ENCODE assay signal across 22 cellular contexts in the genomic region with DNA sequence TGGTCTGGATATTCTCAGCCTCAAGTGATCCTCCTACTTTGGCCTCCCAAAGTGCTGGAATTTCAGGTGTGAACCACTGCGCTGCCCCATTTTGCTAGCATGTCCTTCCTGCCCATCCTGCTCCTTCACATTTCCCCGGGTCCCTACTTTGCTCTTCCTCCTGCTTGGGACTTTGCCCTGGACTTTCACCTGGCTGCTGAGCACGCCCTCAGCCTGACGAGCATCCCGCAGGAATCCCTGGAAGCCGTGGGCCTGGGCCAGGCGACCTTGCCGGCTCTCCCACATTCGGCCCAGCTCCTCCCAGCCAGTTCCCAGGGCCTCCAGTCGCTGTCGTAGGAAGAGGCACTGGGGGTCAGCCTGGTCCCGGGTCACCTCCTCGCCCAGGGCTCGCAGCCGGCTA. TPM values are rescaled to one million over a fixed set of nuclear protein-coding genes. Genes with fewer than 3 reads are reported as not detected.
A peak's percentile ranks its signal among the peaks of the same experiment; 100 is the strongest.
DNase-seq lines count a peak whose midpoint lies in the region; ATAC-seq, FAIRE-seq and TF ChIP-seq lines count a peak whose summit lies in the region.
"Had no signal": no experiment of that assay in that cellular context is flagged by ENCODE, and none has a peak within 500 bp of the region (broad histone marks: within the 10 kb centered on the region; RNA-seq: fewer than 3 reads in every experiment).

No MANE protein-coding gene starts in this region.

- H3K9me1 ChIP-seq in K562 (ENCODE audit: control insufficient read depth, insufficient read depth, low read length), result no peaks in the 10 kb centered on the region

- H3K27ac Mint-ChIP-seq in nephron progenitor cell (peak overlapping the region; percentile 74), T-cell (no peak overlapping the region)
- H3K27ac Mint-ChIP-seq: CD4-positive, CD25-positive, alpha-beta regulatory T cell; GM23338; IgD-negative memory B cell had no signal

- WGBS in K562 (ENCODE audit: insufficient coverage, low coverage, missing lambda C conversion rate), result 89% methylated on average over 15 of the region's 15 CpGs
- 64% methylated on average over 15 of the region's 15 CpGs for WGBS in liver

- TF ChIP-seq RAD21 in K562 (CRISPR knock-in tag; conservative IDR thresholded peaks at IDR 0.05 in 1 of 2, IDR thresholded peaks at IDR 0.05 in 1 of 2) (no peak), liver (IDR thresholded peaks at IDR 0.05) (no peak)

- H3K36me3 Mint-ChIP-seq in nephron progenitor cell (ENCODE audit: low read depth), result peaks cover 64% of the 10 kb centered on the region
- H3K36me3 Mint-ChIP-seq in T-cell, result no peaks in the 10 kb centered on the region
- H3K36me3 Mint-ChIP-seq: CD4-positive, CD25-positive, alpha-beta regulatory T cell had no signal

- no peak overlapping the region for H2AFZ ChIP-seq in K562 (ENCODE audit: low read depth, low read length)
- H2AFZ ChIP-seq: GM23338 had no signal

- FAIRE-seq in K562 (lab: Jason Lieb, UNC), result no peak
- FAIRE-seq: A204.1, D721Med, G401.6, GM12891, GM18507, H54, HTR-8/SVneo had no signal

- POLR2A ChIA-PET in K562 (lab: Yijun Ruan, JAX), result interaction anchor here (0.6 to 1.6 kb wide), 2 partner anchors 26 to 48 kb away, joined by 3 to 4 read pairs; no protein-coding TSS in a partner anchor
- POLR2A ChIA-PET in RWPE1 (lab: Yijun Ruan, JAX; ENCODE audit: low non-redundant PET), result no interaction called here
- POLR2A ChIA-PET in T-cell (lab: Charles Lee), result no interaction called here

- no peak for TF ChIP-seq POLR2A in K562 (conservative IDR thresholded peaks at IDR 0.05)

- TF ChIP-seq CTCF in K562 (IDR thresholded peaks at IDR 0.05 in 2 of 3, conservative IDR thresholded peaks at IDR 0.05 in 1 of 3; ENCODE audit: insufficient read depth in 2 of 3, low read depth in 1 of 3, low read length in 3 of 3) (no peak), liver (IDR thresholded peaks at IDR 0.05; ENCODE audit: low read depth, low read length, missing input control) (no peak), nephron progenitor cell (IDR thresholded peaks at IDR 0.05) (no peak), RWPE1 (conservative IDR thresholded peaks at IDR 0.05; ENCODE audit: low read depth) (no peak)

- H3K4me1 ChIP-seq in K562 (replicated peaks in 1 of 2; ENCODE audit: control insufficient read depth in 2 of 2, insufficient read depth in 2 of 2, low read length in 2 of 2) (peaks cover 20 to 41% of the 10 kb centered on the region in 2 experiments), liver (ENCODE audit: control insufficient read depth in 4 of 4, insufficient read depth in 4 of 4, low read length in 3 of 4) (peaks cover 0 to 22% (median 15%) of the 10 kb centered on the region in 4 donors)

- no peak for ATAC-seq in K562
- no peak for ATAC-seq in T-cell (replicated peaks in 1 of 4)
- no peak for ATAC-seq in GM19467 (IDR thresholded peaks at IDR 0.05; ENCODE audit: unreplicated experiment)
- ATAC-seq: GM23338 had no signal

- no peak for TF ChIP-seq EP300 in K562 (IDR thresholded peaks at IDR 0.05; ENCODE audit: low read length)

- in situ Hi-C loops in K562 (cut with MboI), result no loop called here

- peak overlapping the region; percentile 71; the same call in 2 of the 3 replicates for H3K27ac ChIP-seq in K562 (ENCODE audit: extremely low read depth, low read depth, low read length)
- H3K27ac ChIP-seq in liver (ENCODE audit: low read depth in 1 of 2, low read length in 2 of 2), result no peak overlapping the region
- H3K27ac ChIP-seq in RWPE1, result no peak overlapping the region; the same call in 1 of the 2 replicates

- BruUV-seq in K562 (replicated peaks; lab: Mats Ljungman, UMichigan), result no TSS peak

- H3K4me3 Mint-ChIP-seq in nephron progenitor cell, result no peak overlapping the region
- H3K4me3 Mint-ChIP-seq in T-cell, result no peak overlapping the region
- H3K4me3 Mint-ChIP-seq: CD4-positive, CD25-positive, alpha-beta regulatory T cell; GM23338; IgD-negative memory B cell had no signal

- CTCF ChIA-PET in K562 (lab: Yijun Ruan, JAX; ENCODE audit: low intra/inter-chr PET ratio) (no interaction called here), RWPE1 (lab: Yijun Ruan, JAX) (no interaction called here), T-cell (lab: Charles Lee) (interaction anchor here in 1 of 2 donors (0.7 kb wide), 1 partner anchor 310 kb away, joined by 3 read pairs; no protein-coding TSS in a partner anchor)

- H3K79me2 ChIP-seq in K562 (ENCODE audit: control insufficient read depth, insufficient read depth, low read length), result peaks cover 11% of the 10 kb centered on the region; the same call in 2 of the 3 replicates

- H4K20me1 ChIP-seq in K562 (replicated peaks; ENCODE audit: control insufficient read depth, insufficient read depth, low read length), result no peaks in the 10 kb centered on the region

- H3K9ac ChIP-seq in K562 (ENCODE audit: insufficient read depth in 1 of 2, low read depth in 2 of 2, low read length in 2 of 2), result peak overlapping the region in 1 of 2 experiments; percentile 88; a peak in 2 of 4 replicates
- no peak overlapping the region for H3K9ac ChIP-seq in liver (ENCODE audit: low read depth in 1 of 2, low read length in 2 of 2)

- intact Hi-C loops in K562 (cut with micrococcal nuclease), result no loop called here

- H3K4me1 Mint-ChIP-seq in nephron progenitor cell (no peaks in the 10 kb centered on the region), T-cell (peaks cover 0 to 6% (median 2%) of the 10 kb centered on the region in 3 donors)
- H3K4me1 Mint-ChIP-seq: GM23338, IgD-negative memory B cell had no signal

- no peak overlapping the region for H3K4me2 ChIP-seq in K562 (ENCODE audit: insufficient read depth, low read length)
- H3K4me2 ChIP-seq: GM23338 had no signal

- no peaks in the 10 kb centered on the region for H3K9me3 Mint-ChIP-seq in nephron progenitor cell
- H3K9me3 Mint-ChIP-seq in T-cell, result no peaks in the 10 kb centered on the region
- H3K9me3 Mint-ChIP-seq: GM23338 had no signal

- H3K9me3 ChIP-seq in K562 (replicated peaks; ENCODE audit: control insufficient read depth, insufficient read depth, low read depth, low read length) (no peaks in the 10 kb centered on the region), liver (ENCODE audit: control insufficient read depth in 4 of 4, low read length in 3 of 4) (no peaks in the 10 kb centered on the region)
- H3K9me3 ChIP-seq: BE2C, Caco-2 had no signal

- H3K27me3 Mint-ChIP-seq in nephron progenitor cell (ENCODE audit: low read depth, poor library complexity), result no peaks in the 10 kb centered on the region
- H3K27me3 Mint-ChIP-seq in T-cell, result no peaks in the 10 kb centered on the region
- H3K27me3 Mint-ChIP-seq: CD4-positive, CD25-positive, alpha-beta regulatory T cell; IgD-negative memory B cell had no signal

- DNase-seq in K562 (ENCODE audit: extremely low read depth in 1 of 4, low spot score in 3 of 4), result no peak
- no peak for DNase-seq in nephron progenitor cell
- no peak for DNase-seq in RWPE1 (ENCODE audit: low spot score)
- DNase-seq in NCI-H2107 (lab: John Stamatoyannopoulos, UW), result no peak
- no peak for DNase-seq in T-cell
- DNase-seq: ACHN; BE2C; C1 segment of cervical spinal cord; CD4-positive, CD25-positive, alpha-beta regulatory T cell; HCEC 1CT had no signal

- H3K36me3 ChIP-seq in K562 (ENCODE audit: control insufficient read depth, insufficient read depth, low read length) (peaks cover 66% of the 10 kb centered on the region; the same call in 2 of the 3 replicates), liver (ENCODE audit: control insufficient read depth in 4 of 4, insufficient read depth in 3 of 4, low read depth in 1 of 4, low read length in 3 of 4) (peaks cover 15 to 55% (median 37%) of the 10 kb centered on the region in 4 donors)

- H3K27me3 ChIP-seq in K562 (ENCODE audit: control insufficient read depth in 2 of 2, insufficient read depth in 2 of 2, low read length in 2 of 2) (no peaks in the 10 kb centered on the region), liver (ENCODE audit: control insufficient read depth in 4 of 4, insufficient read depth in 4 of 4, low read length in 3 of 4) (no peaks in the 10 kb centered on the region)
- H3K27me3 ChIP-seq: BE2C had no signal

- no peak overlapping the region for H3K4me3 ChIP-seq in K562
- no peak overlapping the region for H3K4me3 ChIP-seq in liver (ENCODE audit: low read depth in 1 of 3, low read length in 3 of 3)
- H3K4me3 ChIP-seq: GM23338 had no signal

RNA-seq across cellular contexts. Expression of gene RBM4B, which starts 22.6 kb away (rescaled TPM):
- total RNA-seq in K562 (2011; cell fraction: chromatin; rRNA removed; ENCODE audit: low replicate concordance), result 71.9 and 81.9 TPM in 2 replicates
- 44.4 and 49.7 TPM in 2 replicates for total RNA-seq in K562 (2011; cell fraction: nucleolus; rRNA removed)
- total RNA-seq in K562 (2011; cell fraction: nucleoplasm; rRNA removed), result 60.9 and 75.6 TPM in 2 replicates
- total RNA-seq in K562 (2014; rRNA removed), result 14.6 and 16.1 TPM in 2 replicates
- total RNA-seq in K562 (2014; rRNA removed; fragmentation: Illumina TruSeq; extraction: Trizol), result 18.8 and 19.9 TPM in 2 replicates
- total RNA-seq in K562 (2015; rRNA removed; fragmentation: Illumina TruSeq; extraction: Trizol), result 23.3 and 23.8 TPM in 2 replicates
- total RNA-seq in K562 (2021), result 16.9 and 17.8 TPM in 2 replicates
- polyA plus RNA-seq in K562 (2011; rRNA removed), result 39.5 and 39.9 TPM in 2 replicates
- 21.2 and 30.5 TPM in 2 replicates for polyA plus RNA-seq in K562 (2011; cell fraction: cytosol; rRNA removed)
- polyA plus RNA-seq in K562 (2011; cell fraction: nucleus; rRNA removed), result 108 and 136 TPM in 2 replicates
- polyA plus RNA-seq in K562 (2012), result 19.0 and 22.8 TPM in 2 replicates
- polyA plus RNA-seq in K562 (2014; fragmentation: Illumina TruSeq; extraction: Trizol), result 22.4 and 23.7 TPM in 2 replicates
- 10 to 100 TPM; 29.7 to 32.3 TPM for polyA plus RNA-seq in K562 (2014; fragmentation: Nextera tagmentation; extraction: Ambion mirVana)
- 31.7 and 33.0 TPM in 2 replicates for polyA plus RNA-seq in K562 (2014; rRNA removed)
- 25.3 and 29.5 TPM in 2 replicates for polyA minus RNA-seq in K562 (2011; rRNA and poly(A)+ RNA removed)
- 7.0 and 8.5 TPM in 2 replicates for polyA minus RNA-seq in K562 (2011; cell fraction: cytosol; rRNA and poly(A)+ RNA removed)
- 18.6 and 29.1 TPM in 2 replicates for polyA minus RNA-seq in K562 (2011; cell fraction: nucleus; rRNA and poly(A)+ RNA removed)
- total RNA-seq in liver, result 10 to 100 TPM; 12.3 to 13.8 TPM
- polyA plus RNA-seq in liver, result 1 to 10 TPM; 7.1 to 8.8 TPM
- total RNA-seq in T-cell, result 10 to 100 TPM in 4 of 5 donors, 1 to 10 TPM in 1; 9.1 to 26.2 (median 20.2) TPM

RNA-seq across cellular contexts. Expression of gene SPTBN2, which starts 28.7 kb away (rescaled TPM):
- total RNA-seq in K562 (2011; cell fraction: chromatin; rRNA removed; ENCODE audit: low replicate concordance), result 38.7 and 79.0 TPM in 2 replicates
- 36.8 and 51.9 TPM in 2 replicates for total RNA-seq in K562 (2011; cell fraction: nucleolus; rRNA removed)
- 19.7 and 37.4 TPM in 2 replicates for total RNA-seq in K562 (2011; cell fraction: nucleoplasm; rRNA removed)
- 56.5 and 65.5 TPM in 2 replicates for total RNA-seq in K562 (2014; rRNA removed)
- 9.2 and 15.2 TPM in 2 replicates for total RNA-seq in K562 (2014; rRNA removed; fragmentation: Illumina TruSeq; extraction: Trizol)
- 25.5 and 25.6 TPM in 2 replicates for total RNA-seq in K562 (2015; rRNA removed; fragmentation: Illumina TruSeq; extraction: Trizol)
- total RNA-seq in K562 (2021), result 50.0 and 55.6 TPM in 2 replicates
- 12.1 and 15.3 TPM in 2 replicates for polyA plus RNA-seq in K562 (2011; rRNA removed)
- polyA plus RNA-seq in K562 (2011; cell fraction: cytosol; rRNA removed), result 14.8 and 18.5 TPM in 2 replicates
- 45.3 and 54.6 TPM in 2 replicates for polyA plus RNA-seq in K562 (2011; cell fraction: nucleus; rRNA removed)
- 34.5 and 42.4 TPM in 2 replicates for polyA plus RNA-seq in K562 (2012)
- 19.7 and 33.5 TPM in 2 replicates for polyA plus RNA-seq in K562 (2014; fragmentation: Illumina TruSeq; extraction: Trizol)
- polyA plus RNA-seq in K562 (2014; fragmentation: Nextera tagmentation; extraction: Ambion mirVana), result under 1 TPM; 0.38 to 0.49 TPM
- 31.4 and 33.3 TPM in 2 replicates for polyA plus RNA-seq in K562 (2014; rRNA removed)
- 15.2 and 22.3 TPM in 2 replicates for polyA minus RNA-seq in K562 (2011; rRNA and poly(A)+ RNA removed)
- 22.2 and 30.1 TPM in 2 replicates for polyA minus RNA-seq in K562 (2011; cell fraction: cytosol; rRNA and poly(A)+ RNA removed)
- 10.4 and 25.8 TPM in 2 replicates for polyA minus RNA-seq in K562 (2011; cell fraction: nucleus; rRNA and poly(A)+ RNA removed)
- total RNA-seq in liver, result 100 to 1,000 TPM in 1 of 2 donors, 1 to 10 TPM in 1; 9.6 to 103 TPM
- polyA plus RNA-seq in liver, result 10 to 100 TPM; 12.2 to 33.1 TPM
- 1 to 10 TPM in 1 of 5 donors, under 1 TPM in 3, not detected in 1; 0.13 to 1.1 (median 0.60) TPM for total RNA-seq in T-cell
- polyA plus RNA-seq: CD4-positive, CD25-positive, alpha-beta regulatory T cell; IgD-negative memory B cell had no signal

Comparison
In these comparisons a context has a peak if more than half of its experiments do, and no peak if none do; other contexts are left out.
1. RNA of gene SPTBN2, which starts 28.7 kb away (total RNA-seq): 9.6 to 103 TPM in liver and 9.2 to 79.0 TPM in K562; 0.13 to 1.1 TPM in T-cell; every median in the first group is over 4 times any median in the second.